ENCODE assay signal across 23 cellular contexts in genomic region chr2:117401582-117401981, GRCh38.
DNase-seq lines count a peak whose midpoint lies in the region; ATAC-seq, FAIRE-seq and TF ChIP-seq lines count a peak whose summit lies in the region.
"Had no signal": no experiment of that assay in that cellular context is flagged by ENCODE, and none has a peak within 500 bp of the region (broad histone marks: within the 10 kb centered on the region; RNA-seq: fewer than 3 reads in every experiment).

No MANE protein-coding gene starts in this region.

- no peaks in the 10 kb centered on the region for H3F3A ChIP-seq in neural progenitor cell (ENCODE audit: low read depth)

- H2BK120ac ChIP-seq in IMR-90 (ENCODE audit: low read depth, low read length) = no peak overlapping the region

- in situ Hi-C loops in IMR-90 (cut with MboI; ENCODE audit: low sequenced_read_pairs) = no loop called here

- no peak overlapping the region for H2BK5ac ChIP-seq in IMR-90 (ENCODE audit: low read depth, low read length, poor library complexity, severe bottlenecking)

- no peak for FAIRE-seq in A549 (lab: Jason Lieb, UNC)
- FAIRE-seq: A204.1, D721Med, G401.6, GM12891, GM19239 had no signal

- no peak overlapping the region for H3K18ac ChIP-seq in IMR-90 (ENCODE audit: low read depth, low read length)

- no peak overlapping the region for H3K27ac ChIP-seq in A549
- H3K27ac ChIP-seq in IMR-90 (ENCODE audit: insufficient read depth, low read length) = no peak overlapping the region
- peak overlapping the region; percentile 40 for H3K27ac ChIP-seq in endodermal cell (ENCODE audit: low read depth, low read length)
- no peak overlapping the region for H3K27ac ChIP-seq in neural progenitor cell
- H3K27ac ChIP-seq in body of pancreas = no peak overlapping the region
- H3K27ac ChIP-seq: BLaER1 treated with 17β-estradiol and CSF1 and Interleukin-3, amounts not matched to agents 10 nM and 100 nM; C4-2B had no signal

- H3K27me3 Mint-ChIP-seq in endodermal cell (ENCODE audit: insufficient read depth) (no peaks in the 10 kb centered on the region), neural progenitor cell (ENCODE audit: insufficient read depth, low read depth) (peaks cover 2% of the 10 kb centered on the region)
- H3K27me3 Mint-ChIP-seq: B cell; CD4-positive, alpha-beta T cell had no signal

- no peak overlapping the region for H4K91ac ChIP-seq in IMR-90 (ENCODE audit: insufficient read depth, low read depth, low read length)

- H3K9me3 Mint-ChIP-seq in endodermal cell (no peaks in the 10 kb centered on the region), neural progenitor cell (no peaks in the 10 kb centered on the region)

- no peak overlapping the region for H3K4me3 Mint-ChIP-seq in endodermal cell
- H3K4me3 Mint-ChIP-seq in neural progenitor cell = no peak overlapping the region
- H3K4me3 Mint-ChIP-seq: B cell; CD4-positive, alpha-beta T cell; CD8-positive, alpha-beta T cell had no signal

- no peak overlapping the region for H2AK5ac ChIP-seq in IMR-90 (ENCODE audit: low read depth, low read length)

- H4K20me1 ChIP-seq in IMR-90 (ENCODE audit: insufficient read depth, low read length) (no peaks in the 10 kb centered on the region), neural progenitor cell (ENCODE audit: low read depth) (no peaks in the 10 kb centered on the region)
- H4K20me1 ChIP-seq: BLaER1 treated with 17β-estradiol and CSF1 and Interleukin-3, amounts not matched to agents 10 nM and 100 nM had no signal

- CTCF ChIA-PET in A549 (lab: Yijun Ruan, JAX) = no interaction called here
- CTCF ChIA-PET in IMR-90 (lab: Yijun Ruan, JAX) = no interaction called here

- H3K4me1 Mint-ChIP-seq in endodermal cell = peaks cover 8% of the 10 kb centered on the region
- H3K4me1 Mint-ChIP-seq in neural progenitor cell = peaks cover 6% of the 10 kb centered on the region
- H3K4me1 Mint-ChIP-seq: B cell had no signal

- no peak overlapping the region for H2AK9ac ChIP-seq in IMR-90 (replicated peaks; ENCODE audit: low read depth, low read length, poor library complexity)

- no peak overlapping the region for H4K8ac ChIP-seq in IMR-90 (ENCODE audit: low read depth in 2 of 2, low read length in 2 of 2)

- H3K79me1 ChIP-seq in IMR-90 (ENCODE audit: low read depth in 1 of 2, low read length in 2 of 2) = no peaks in the 10 kb centered on the region

- H3K36me3 Mint-ChIP-seq in endodermal cell (ENCODE audit: low read depth) (no peaks in the 10 kb centered on the region), neural progenitor cell (no peaks in the 10 kb centered on the region)
- H3K36me3 Mint-ChIP-seq: CD8-positive, alpha-beta T cell had no signal

- no peak overlapping the region for H4K5ac ChIP-seq in IMR-90 (ENCODE audit: low read depth, low read length)

- no peak overlapping the region for H3K56ac ChIP-seq in IMR-90 (ENCODE audit: extremely low read depth, insufficient read depth, low read length)

- H2BK20ac ChIP-seq in IMR-90 (ENCODE audit: low read depth, low read length) = no peak overlapping the region

- H2AFZ ChIP-seq in IMR-90 (replicated peaks; ENCODE audit: low read length, poor library complexity) (no peak overlapping the region), neural progenitor cell (replicated peaks) (no peak overlapping the region)

- intact Hi-C loops in IMR-90 (cut with micrococcal nuclease) = no loop called here
- intact Hi-C loops in body of pancreas (cut with DNase I) = no loop called here

- TF ChIP-seq POLR2A in A549 (IDR thresholded peaks at IDR 0.05; ENCODE audit: low read length) (no peak), IMR-90 (IDR thresholded peaks at IDR 0.05; ENCODE audit: low read depth, low read length) (no peak), body of pancreas (IDR thresholded peaks at IDR 0.05) (no peak)

- H3K23ac ChIP-seq in IMR-90 (ENCODE audit: low read depth, low read length) = no peak overlapping the region

- H3K36me3 ChIP-seq in IMR-90 (ENCODE audit: control insufficient read depth, insufficient read depth, low read length) (no peaks in the 10 kb centered on the region), endodermal cell (ENCODE audit: control insufficient read depth, insufficient read depth, low read length) (no peaks in the 10 kb centered on the region), neural progenitor cell (no peaks in the 10 kb centered on the region), body of pancreas (replicated peaks in 1 of 2; ENCODE audit: insufficient read depth in 1 of 2, low read depth in 2 of 2) (no peaks in the 10 kb centered on the region)
- H3K36me3 ChIP-seq: BLaER1 treated with 17β-estradiol and CSF1 and Interleukin-3, amounts not matched to agents 10 nM and 100 nM had no signal

- H3K9ac ChIP-seq in IMR-90 (ENCODE audit: low read depth, low read length) (no peak overlapping the region), endodermal cell (ENCODE audit: extremely low read depth, low read length, poor library complexity, severe bottlenecking) (no peak overlapping the region), neural progenitor cell (no peak overlapping the region)
- H3K9ac ChIP-seq: BLaER1 treated with 17β-estradiol and CSF1 and Interleukin-3, amounts not matched to agents 10 nM and 100 nM had no signal

- no peak overlapping the region for H3K4ac ChIP-seq in IMR-90 (ENCODE audit: low read depth, low read length)

- 5% methylated on average over 1 of the region's 1 CpG for WGBS in A549 (ENCODE audit: missing lambda C conversion rate)
- no CpG with 5 or more reads among the region's 1 CpG for WGBS in IMR-90 (ENCODE audit: extremely low coverage in 2 of 2, insufficient read length in 1 of 2), 2 experiments
- no CpG with 5 or more reads among the region's 1 CpG for WGBS in endodermal cell (ENCODE audit: insufficient coverage in 1 of 2, insufficient read length in 1 of 2), 2 experiments
- WGBS in body of pancreas, 2 donors = 16 to 37% methylated on average over 1 of the region's 1 CpG

- POLR2A ChIA-PET in A549 (lab: Yijun Ruan, JAX) = no interaction called here
- POLR2A ChIA-PET in IMR-90 (lab: Charles Lee; ENCODE audit: unreplicated experiment) = no interaction called here

- ATAC-seq in A549 (no peak), IMR-90 (ENCODE audit: low read depth) (no peak), body of pancreas (no peak), HG03039 (IDR thresholded peaks at IDR 0.05; ENCODE audit: unreplicated experiment) (no peak)
- ATAC-seq: CD8-positive, alpha-beta T cell had no signal

- dilution Hi-C loops in IMR-90 (cut with HindIII; ENCODE audit: low sequenced_read_pairs, unreplicated experiment) = no loop called here

- H3K4me2 ChIP-seq in A549 (no peak overlapping the region), IMR-90 (ENCODE audit: low read depth, low read length) (no peak overlapping the region), neural progenitor cell (no peak overlapping the region)
- H3K4me2 ChIP-seq: BLaER1 treated with 17β-estradiol and CSF1 and Interleukin-3, amounts not matched to agents 10 nM and 100 nM had no signal

- no peaks in the 10 kb centered on the region for H3K79me2 ChIP-seq in neural progenitor cell (ENCODE audit: low read depth)

- no peak overlapping the region for H2BK15ac ChIP-seq in IMR-90 (ENCODE audit: low read depth, low read length)

- no peak for TF ChIP-seq CTCF in A549 (IDR thresholded peaks at IDR 0.05)
- no peak for TF ChIP-seq CTCF in IMR-90 (conservative IDR thresholded peaks at IDR 0.05; ENCODE audit: low read depth, low read length)
- no peak for TF ChIP-seq CTCF in endodermal cell (conservative IDR thresholded peaks at IDR 0.05)
- no peak for TF ChIP-seq CTCF in neural progenitor cell (IDR thresholded peaks at IDR 0.05)
- no peak for TF ChIP-seq CTCF in body of pancreas (IDR thresholded peaks at IDR 0.05)

- H3K9me1 ChIP-seq in IMR-90 (ENCODE audit: insufficient read depth, low read length) = no peaks in the 10 kb centered on the region

- TF ChIP-seq RAD21 in A549 (conservative IDR thresholded peaks at IDR 0.05 in 1 of 2, IDR thresholded peaks at IDR 0.05 in 1 of 2) (no peak), IMR-90 (IDR thresholded peaks at IDR 0.05; ENCODE audit: low read length) (no peak)

- TF ChIP-seq EP300 in A549 (IDR thresholded peaks at IDR 0.05) = no peak

- H3K4me1 ChIP-seq in A549 (no peaks in the 10 kb centered on the region), IMR-90 (ENCODE audit: control insufficient read depth, insufficient read depth, low read length) (no peaks in the 10 kb centered on the region), endodermal cell (ENCODE audit: control insufficient read depth, insufficient read depth, low read length) (no peaks in the 10 kb centered on the region), neural progenitor cell (no peaks in the 10 kb centered on the region), body of pancreas (no peaks in the 10 kb centered on the region)
- H3K4me1 ChIP-seq: BLaER1 treated with 17β-estradiol and CSF1 and Interleukin-3, amounts not matched to agents 10 nM and 100 nM; Caco-2 had no signal

- H3K27ac Mint-ChIP-seq in endodermal cell (no peak overlapping the region), neural progenitor cell (peak overlapping the region; percentile 15)
- H3K27ac Mint-ChIP-seq: B cell; CD4-positive, alpha-beta T cell; CD8-positive, alpha-beta T cell had no signal

- H3K27me3 ChIP-seq in IMR-90 (ENCODE audit: control insufficient read depth, insufficient read depth, low read length) = no peaks in the 10 kb centered on the region
- H3K27me3 ChIP-seq in endodermal cell (ENCODE audit: control insufficient read depth, insufficient read depth, low read length, poor library complexity, severe bottlenecking) = no peaks in the 10 kb centered on the region
- H3K27me3 ChIP-seq in neural progenitor cell = no peaks in the 10 kb centered on the region
- no peaks in the 10 kb centered on the region for H3K27me3 ChIP-seq in body of pancreas
- H3K27me3 ChIP-seq: BLaER1 treated with 17β-estradiol and CSF1 and Interleukin-3, amounts not matched to agents 10 nM and 100 nM had no signal

- H3K9me3 ChIP-seq in A549 = no peaks in the 10 kb centered on the region
- peaks cover 3% of the 10 kb centered on the region; the same call in 1 of the 2 replicates for H3K9me3 ChIP-seq in IMR-90 (ENCODE audit: control insufficient read depth, insufficient read depth, low read length)
- no peaks in the 10 kb centered on the region for H3K9me3 ChIP-seq in endodermal cell (ENCODE audit: control insufficient read depth, low read length)
- H3K9me3 ChIP-seq in neural progenitor cell (ENCODE audit: low read depth) = no peaks in the 10 kb centered on the region
- H3K9me3 ChIP-seq in body of pancreas = no peaks in the 10 kb centered on the region
- H3K9me3 ChIP-seq: BLaER1 treated with 17β-estradiol and CSF1 and Interleukin-3, amounts not matched to agents 10 nM and 100 nM; Caco-2 had no signal

- no peak overlapping the region for H3K14ac ChIP-seq in IMR-90 (replicated peaks; ENCODE audit: low read depth, low read length)

- BruUV-seq in IMR-90 (replicated peaks; lab: Mats Ljungman, UMichigan) = no TSS peak

- H3K4me3 ChIP-seq in A549 = no peak overlapping the region
- H3K4me3 ChIP-seq in IMR-90 (ENCODE audit: insufficient read depth, low read depth, low read length) = no peak overlapping the region
- H3K4me3 ChIP-seq in endodermal cell (ENCODE audit: low read length) = no peak overlapping the region
- no peak overlapping the region for H3K4me3 ChIP-seq in neural progenitor cell
- H3K4me3 ChIP-seq in body of pancreas = no peak overlapping the region
- H3K4me3 ChIP-seq: BLaER1 treated with 17β-estradiol and CSF1 and Interleukin-3, amounts not matched to agents 10 nM and 100 nM had no signal

- DNase-seq in A549 (ENCODE audit: low read depth in 1 of 2, low spot score in 1 of 2) (no peak), IMR-90 (no peak), endodermal cell (no peak), neural progenitor cell (ENCODE audit: low spot score) (no peak), body of pancreas (no peak), NOMO-1 treated with DMSO at 0.1 percent for 48 hours (lab: John Stamatoyannopoulos, UW; ENCODE audit: unreplicated experiment) (no peak)
- DNase-seq: 8988T; AML-193; Caco-2; Calu3; CD4-positive, alpha-beta T cell; CD8-positive, alpha-beta T cell; DMS79 treated with DMSO at 0.1 percent for 48 hours; GF-D8 had no signal
